ENCODE assay signal across 8 cellular contexts in the genomic region with DNA sequence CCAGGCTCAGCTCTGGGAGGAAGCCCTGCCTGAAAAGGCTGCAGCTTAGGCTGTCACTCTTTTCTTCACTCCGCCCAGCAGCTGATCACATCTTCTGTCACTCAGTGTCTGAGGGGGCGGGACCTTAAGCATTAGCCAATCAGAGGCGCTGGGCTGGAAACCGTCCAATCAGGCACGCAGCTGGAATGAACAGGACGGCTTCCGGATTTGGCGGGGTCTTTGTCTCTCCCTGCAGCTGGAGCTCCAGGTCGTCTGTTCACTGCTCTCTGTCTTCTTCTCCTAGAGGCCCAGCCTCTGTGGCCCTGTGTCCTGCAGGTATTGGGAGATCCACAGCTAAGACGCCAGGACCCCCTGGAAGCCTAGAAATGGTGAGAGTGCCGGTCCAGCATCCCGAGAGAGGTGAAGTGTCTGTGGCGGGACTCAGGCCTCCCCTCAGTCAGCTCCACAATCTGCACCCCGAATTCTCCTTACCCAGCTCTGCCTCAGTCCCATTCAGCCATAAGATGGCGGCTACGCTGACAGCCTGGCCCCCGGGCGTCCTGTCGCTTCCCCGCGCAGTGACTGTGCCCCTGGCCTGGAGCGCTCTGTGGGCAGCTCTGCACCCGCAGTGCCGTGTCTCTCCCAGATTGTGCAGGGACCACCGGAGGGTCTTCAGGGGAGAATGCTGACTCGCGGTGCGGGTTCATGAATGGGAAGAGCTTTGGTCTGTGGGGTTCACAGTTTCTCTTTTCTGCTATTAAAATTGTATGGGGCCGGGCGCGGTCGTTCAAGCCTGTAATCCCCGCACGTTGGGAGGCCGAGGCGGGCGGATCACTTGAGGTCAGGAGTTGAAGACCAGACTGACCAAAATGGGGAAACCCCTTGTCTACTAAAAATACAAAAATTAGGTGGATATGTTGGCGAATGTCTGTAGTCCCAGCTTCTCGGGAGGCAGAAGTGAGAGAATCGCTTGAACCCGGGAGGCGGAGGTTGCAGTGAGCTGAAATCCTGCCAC. TPM values are rescaled to one million over a fixed set of nuclear protein-coding genes. Genes with fewer than 3 reads are reported as not detected.
DNase-seq lines count a peak whose midpoint lies in the region; ATAC-seq and TF ChIP-seq lines count a peak whose summit lies in the region.

A gene (plus strand): TSS at position 222 of the 994 bp plus-strand sequence. CDS start 144 bp downstream, at position 366.

- H3K9me3 Mint-ChIP-seq in chondrocyte (ENCODE audit: low read depth) = peaks cover 7% of the 10 kb centered on the region

- H3K36me3 Mint-ChIP-seq in chondrocyte (ENCODE audit: low read depth) = peaks cover 7% of the 10 kb centered on the region

- peaks cover 11% of the 10 kb centered on the region for H3K4me1 Mint-ChIP-seq in chondrocyte (ENCODE audit: low read depth)

- no peaks in the 10 kb centered on the region for H3K27me3 Mint-ChIP-seq in chondrocyte (ENCODE audit: low read depth)

- DNase-seq in 8988T (peak; percentile 46), NCI-H2171 treated with DMSO at 0.1 percent for 48 hours (lab: John Stamatoyannopoulos, UW) (peak; percentile 91), chondrocyte (ENCODE audit: low spot score) (peak; percentile 94), kidney epithelial cell (ENCODE audit: low read depth) (peak; percentile 83)
- peak; percentile 91 for DNase-seq in activated CD4-positive, CD25-positive, alpha-beta regulatory T cell treated with anti-CD3 and anti-CD28 coated beads, Interleukin-2, amount 50 U/mL, for 72 hours
- DNase-seq in stimulated activated CD4-positive, alpha-beta T cell treated with anti-CD3 and anti-CD28 coated beads, Interleukin-15, amount 100 ng/mL, for 48 hours (ENCODE audit: low read depth in 2 of 2) = peak; percentile 89 to 92

- H3K27ac Mint-ChIP-seq in chondrocyte (ENCODE audit: unreplicated experiment) = peak within 1 kb of the TSS; percentile 95

- H3K36me3 ChIP-seq in kidney epithelial cell (ENCODE audit: control insufficient read depth, insufficient read depth, low read length) = no peaks in the 10 kb centered on the region

- no peak for TF ChIP-seq CTCF in chondrocyte (IDR thresholded peaks at IDR 0.05)
- no peak for TF ChIP-seq CTCF in kidney epithelial cell (IDR thresholded peaks at IDR 0.05; ENCODE audit: insufficient read depth, low read length, poor library complexity, severe bottlenecking)

- H3K4me3 ChIP-seq in kidney epithelial cell (ENCODE audit: low read depth, low read length) = peak within 1 kb of the TSS; percentile 98

- ATAC-seq in GM18519 (IDR thresholded peaks at IDR 0.05; ENCODE audit: low FRiP score, unreplicated experiment) (peak; percentile 97), HG03064 (IDR thresholded peaks at IDR 0.05; ENCODE audit: low read depth, unreplicated experiment) (peak; percentile 91)

- no peaks in the 10 kb centered on the region for H3K27me3 ChIP-seq in kidney epithelial cell (ENCODE audit: control insufficient read depth, insufficient read depth, low read length)

- peak within 1 kb of the TSS; percentile 98 for H3K4me3 Mint-ChIP-seq in chondrocyte (ENCODE audit: unreplicated experiment)

RNA-seq across cellular contexts. Expression of the gene that starts here (rescaled TPM):
- total RNA-seq in chondrocyte (1.3 to 6.1 TPM (median 3.2 TPM) in 3 replicates), kidney epithelial cell (2.4 and 2.9 TPM in 2 replicates)

Comparison
In these comparisons a context has a peak if more than half of its experiments do, and no peak if none do; other contexts are left out.
1. Peak in every context shown above with its lines: DNase-seq, ATAC-seq and H3K4me3 ChIP-seq.